Comparison of ENCODE assay signal across 30 cellular contexts in the genomic region with DNA sequence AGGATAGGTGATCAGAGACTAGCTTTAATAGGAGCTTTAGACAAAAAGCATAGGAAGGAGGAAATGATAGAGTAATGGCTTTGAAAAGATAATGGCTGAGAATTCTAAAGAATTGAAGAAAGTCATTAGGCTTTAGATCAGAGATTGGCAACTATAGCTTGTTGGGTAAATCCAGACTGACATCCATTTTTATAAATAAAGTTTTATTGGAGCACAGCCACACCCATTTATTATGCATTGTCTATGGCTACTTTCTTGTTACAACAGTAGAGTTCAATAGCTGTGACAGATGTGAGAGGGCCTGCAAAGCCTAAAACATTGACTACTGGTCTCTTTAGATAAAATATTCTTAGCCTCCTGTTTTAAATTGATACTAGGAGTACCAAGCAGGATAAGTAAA. TPM values are rescaled to one million over a fixed set of nuclear protein-coding genes. Genes with fewer than 3 reads are reported as not detected.
A peak's percentile ranks its signal among the peaks of the same experiment; 100 is the strongest.
DNase-seq lines count a peak whose midpoint lies in the region; ATAC-seq, FAIRE-seq and TF ChIP-seq lines count a peak whose summit lies in the region.
"Had no signal": no experiment of that assay in that cellular context is flagged by ENCODE, and none has a peak within 500 bp of the region (broad histone marks: within the 10 kb centered on the region; RNA-seq: fewer than 3 reads in every experiment).

No MANE protein-coding gene starts in this region.

- H3K79me2 ChIP-seq in GM12878 (ENCODE audit: control insufficient read depth, insufficient read depth, low read length), result no peaks in the 10 kb centered on the region; the same call in 1 of the 2 replicates

- no peak for TF ChIP-seq RAD21 in GM12878 (IDR thresholded peaks at IDR 0.05; ENCODE audit: insufficient read depth, low read depth, low read length)

- TF ChIP-seq CTCF in natural killer cell (IDR thresholded peaks at IDR 0.05), result no peak
- no peak for TF ChIP-seq CTCF in GM12878 (IDR thresholded peaks at IDR 0.05 in 2 of 3, conservative IDR thresholded peaks at IDR 0.05 in 1 of 3; ENCODE audit: control insufficient read depth in 2 of 3, extremely low read depth in 1 of 3, insufficient read depth in 1 of 3, low read depth in 3 of 3, low read length in 3 of 3)

- in situ Hi-C loops in GM12878 (cut with MboI), result no loop called here

- RAD21 ChIA-PET in GM12878 (lab: Charles Lee; ENCODE audit: unreplicated experiment), result interaction anchor here (0.9 to 1.9 kb wide), 4 partner anchors 10 to 44 kb away, joined by 3 to 6 read pairs (median 4); partner anchors contain the start of gene FYB1

- no peaks in the 10 kb centered on the region for H3K27me3 Mint-ChIP-seq in natural killer cell (ENCODE audit: low read depth in 2 of 2)
- H3K27me3 Mint-ChIP-seq in natural killer cell treated with Interleukin-12 subunit alpha and Interleukin-12 subunit beta and Interleukin-15 and Interleukin-18, amount 100 ng/mL, for 72 hours, result no peaks in the 10 kb centered on the region
- peaks cover 0 to 2% (median 0%) of the 10 kb centered on the region in 3 donors for H3K27me3 Mint-ChIP-seq in immature natural killer cell (ENCODE audit: low read depth in 3 of 3)
- H3K27me3 Mint-ChIP-seq: CD4-positive, alpha-beta memory T cell; CD4-positive, CD25-positive, alpha-beta regulatory T cell had no signal

- SMC1A ChIA-PET in GM12878 (lab: Charles Lee; ENCODE audit: uncharacterized antibody, unreplicated experiment), result interaction anchor here (0.8 to 6.4 kb wide), 9 partner anchors 10 to 108 kb away, joined by 3 to 31 read pairs (median 4); no protein-coding TSS in a partner anchor

- peak overlapping the region; percentile 8 for H3K4me3 Mint-ChIP-seq in natural killer cell
- no peak overlapping the region for H3K4me3 Mint-ChIP-seq in natural killer cell treated with Interleukin-12 subunit alpha and Interleukin-12 subunit beta and Interleukin-15 and Interleukin-18, amount 100 ng/mL, for 72 hours
- peak overlapping the region in 4 of 5 donors; percentile 2 to 67 (median 32) for H3K4me3 Mint-ChIP-seq in immature natural killer cell
- H3K4me3 Mint-ChIP-seq: CD14-positive monocyte; CD4-positive, alpha-beta memory T cell; CD4-positive, CD25-positive, alpha-beta regulatory T cell; CD8-positive, alpha-beta memory T cell had no signal

- no peak for ATAC-seq in natural killer cell
- no peak for ATAC-seq in natural killer cell treated with Interleukin-12 subunit alpha and Interleukin-12 subunit beta and Interleukin-15 and Interleukin-18, amount 100 ng/mL, for 72 hours
- ATAC-seq in GM12878, result no peak
- ATAC-seq in GM21526 (IDR thresholded peaks at IDR 0.05; ENCODE audit: low FRiP score, unreplicated experiment), result no peak

- BruUV-seq in GM12878 (replicated peaks; lab: Mats Ljungman, UMichigan), result no TSS peak

- no peaks in the 10 kb centered on the region for H3K9me3 Mint-ChIP-seq in natural killer cell
- H3K9me3 Mint-ChIP-seq in natural killer cell treated with Interleukin-12 subunit alpha and Interleukin-12 subunit beta and Interleukin-15 and Interleukin-18, amount 100 ng/mL, for 72 hours, result no peaks in the 10 kb centered on the region
- H3K9me3 Mint-ChIP-seq in immature natural killer cell, result no peaks in the 10 kb centered on the region
- H3K9me3 Mint-ChIP-seq: CD4-positive, alpha-beta memory T cell; CD8-positive, alpha-beta memory T cell had no signal

- no peak overlapping the region for H3K4me2 ChIP-seq in GM12878 (ENCODE audit: control insufficient read depth, insufficient read depth)
- H3K4me2 ChIP-seq: BLaER1 had no signal

- H3K4me1 Mint-ChIP-seq in natural killer cell (peaks cover 92 to 97% of the 10 kb centered on the region in 2 donors), immature natural killer cell (peaks cover 95 to 100% of the 10 kb centered on the region in 2 donors)
- H3K4me1 Mint-ChIP-seq in natural killer cell treated with Interleukin-12 subunit alpha and Interleukin-12 subunit beta and Interleukin-15 and Interleukin-18, amount 100 ng/mL, for 72 hours (ENCODE audit: low read depth in 2 of 2), result peaks cover 64 to 88% of the 10 kb centered on the region in 2 donors

- H3K36me3 ChIP-seq in GM12878 (ENCODE audit: control insufficient read depth in 2 of 2, insufficient read depth in 2 of 2, low read length in 1 of 2), result no peaks in the 10 kb centered on the region
- H3K36me3 ChIP-seq: BE2C, BLaER1 had no signal

- no peak overlapping the region for H3K9ac ChIP-seq in GM12878 (ENCODE audit: control insufficient read depth, insufficient read depth, low read length)
- H3K9ac ChIP-seq: BLaER1 had no signal

- H3K4me1 ChIP-seq in GM12878 (ENCODE audit: control insufficient read depth, insufficient read depth, low read length), result 0 out of 2 replicates have a peak, but pooled peaks cover 2% of the 10 kb centered on the region
- H3K4me1 ChIP-seq: BE2C, BLaER1 had no signal

- POLR2A ChIA-PET in GM12878 (lab: Charles Lee), result no interaction called here

- H3K27ac Mint-ChIP-seq in natural killer cell (peak overlapping the region; percentile 59 to 72), immature natural killer cell (peak overlapping the region; percentile 50 to 80 (median 66))
- peak overlapping the region in 1 of 2 donors; percentile 80 for H3K27ac Mint-ChIP-seq in natural killer cell treated with Interleukin-12 subunit alpha and Interleukin-12 subunit beta and Interleukin-15 and Interleukin-18, amount 100 ng/mL, for 72 hours
- H3K27ac Mint-ChIP-seq: CD4-positive, CD25-positive, alpha-beta regulatory T cell had no signal

- no peak for FAIRE-seq in GM12878 (lab: Jason Lieb, UNC)
- FAIRE-seq: GM12891, GM19239 had no signal

- no peaks in the 10 kb centered on the region for H3K27me3 ChIP-seq in GM12878 (replicated peaks in 1 of 2; ENCODE audit: control insufficient read depth in 2 of 2, insufficient read depth in 2 of 2, low read length in 1 of 2)
- H3K27me3 ChIP-seq: BE2C, BLaER1 had no signal

- no peak overlapping the region for H3K27ac ChIP-seq in GM12878 (ENCODE audit: control insufficient read depth, insufficient read depth)
- H3K27ac ChIP-seq: BLaER1 had no signal

- H3K4me3 ChIP-seq in GM12878, result no peak overlapping the region
- H3K4me3 ChIP-seq: BLaER1 had no signal

- CTCF ChIA-PET in GM12878 (lab: Yijun Ruan, JAX), result interaction anchor here (1.4 to 1.6 kb wide), 3 partner anchors 23 to 43 kb away, joined by 4 to 6 read pairs (median 6); no protein-coding TSS in a partner anchor

- intact Hi-C loops in natural killer cell (cut with micrococcal nuclease) (no loop called here), GM12878 (cut with micrococcal nuclease; ENCODE audit: unreplicated experiment) (no loop called here)

- H4K20me1 ChIP-seq in GM12878 (ENCODE audit: control insufficient read depth, insufficient read depth), result no peaks in the 10 kb centered on the region
- H4K20me1 ChIP-seq: BLaER1 had no signal

- no peak for TF ChIP-seq POLR2A in GM12878 (IDR thresholded peaks at IDR 0.05; ENCODE audit: low read depth, low read length)

- TF ChIP-seq EP300 in GM12878 (IDR thresholded peaks at IDR 0.05; ENCODE audit: borderline replicate concordance in 1 of 2, control insufficient read depth in 1 of 2, low read depth in 2 of 2, low read length in 2 of 2), result no peak

- H3K36me3 Mint-ChIP-seq in natural killer cell (no peaks in the 10 kb centered on the region), immature natural killer cell (peaks cover 0 to 8% (median 8%) of the 10 kb centered on the region in 3 donors)
- H3K36me3 Mint-ChIP-seq in natural killer cell treated with Interleukin-12 subunit alpha and Interleukin-12 subunit beta and Interleukin-15 and Interleukin-18, amount 100 ng/mL, for 72 hours, result no peaks in the 10 kb centered on the region
- H3K36me3 Mint-ChIP-seq: CD4-positive, alpha-beta memory T cell; CD4-positive, CD25-positive, alpha-beta regulatory T cell had no signal

- no peak for DNase-seq in natural killer cell
- no peak for DNase-seq in natural killer cell treated with Interleukin-12 subunit alpha and Interleukin-12 subunit beta and Interleukin-15 and Interleukin-18, amount 100 ng/mL, for 72 hours (ENCODE audit: low spot score)
- peak; percentile 35 for DNase-seq in OCI-M1 (lab: John Stamatoyannopoulos, UW)
- DNase-seq in GM12878 (ENCODE audit: low read depth, low spot score), result no peak
- no peak for DNase-seq in immature natural killer cell
- no peak for DNase-seq in activated CD4-positive, alpha-beta T cell treated with anti-CD3 and anti-CD28 coated beads, Interleukin-2, amount 50 U/mL, for 4 hours
- DNase-seq in superior temporal gyrus (ENCODE audit: extremely low spot score), result no peak
- DNase-seq: 8988T; ACHN; BE2C; C1 segment of cervical spinal cord; CD4-positive, alpha-beta memory T cell; CD4-positive, CD25-positive, alpha-beta regulatory T cell; CD8-positive, alpha-beta memory T cell; COR-L47; DMS 273 treated with DMSO at 0.1 percent for 48 hours; DMS153; DMS53; DMS79; DND-41; EL; GDM1 had no signal

- no peaks in the 10 kb centered on the region; the same call in 2 of the 3 replicates for H3K9me3 ChIP-seq in GM12878 (replicated peaks; ENCODE audit: control insufficient read depth, insufficient read depth, low read length)
- H3K9me3 ChIP-seq: BE2C, BLaER1 had no signal

- H2AFZ ChIP-seq in GM12878 (ENCODE audit: control insufficient read depth, low read depth, low read length), result no peak overlapping the region

TF ChIP-seq in GM12878, 131 proteins besides CTCF, POLR2A, EP300 and RAD21 (continues in another document):
- TF ChIP-seq JUND (IDR thresholded peaks at IDR 0.05; ENCODE audit: low read depth, low read length) (no peak), SPI1 (IDR thresholded peaks at IDR 0.05; ENCODE audit: borderline replicate concordance, insufficient read depth, low read depth, low read length) (no peak), ZNF622 (IDR thresholded peaks at IDR 0.05) (no peak)

RNA-seq across cellular contexts. Expression of gene FYB1, which starts 40.7 kb away (rescaled TPM):
- 100 to 1,000 TPM; 277 to 340 (median 295) TPM for total RNA-seq in natural killer cell
- total RNA-seq in natural killer cell treated with Interleukin-12 subunit alpha and Interleukin-12 subunit beta and Interleukin-15 and Interleukin-18, amount 100 ng/mL, for 72 hours, result 10 to 100 TPM; 71.9 to 72.8 TPM
- 43.4 and 50.7 TPM in 2 replicates for total RNA-seq in GM12878 (2013; cell fraction: nucleolus; rRNA removed)
- total RNA-seq in GM12878 (2014; rRNA removed), result 0.06 and 0.27 TPM in 2 replicates
- total RNA-seq in GM12878 (2014; rRNA removed; fragmentation: Illumina TruSeq; extraction: Trizol), result 0.40 and 0.55 TPM in 2 replicates
- 0.26 and 0.56 TPM in 2 replicates for total RNA-seq in GM12878 (2021)
- polyA plus RNA-seq in GM12878 (2011; ENCODE audit: low read depth), result 0.22 TPM
- 4.3 and 5.8 TPM in 2 replicates for polyA plus RNA-seq in GM12878 (2011; rRNA removed)
- polyA plus RNA-seq in GM12878 (2011; cell fraction: cytosol; rRNA removed), result 1.3 and 1.7 TPM in 2 replicates
- polyA plus RNA-seq in GM12878 (2011; cell fraction: nucleus; rRNA removed), result 2.9 and 3.2 TPM in 2 replicates
- polyA plus RNA-seq in GM12878 (2012), result 1.6 and 2.8 TPM in 2 replicates
- 0.10 and 0.18 TPM in 2 replicates for polyA plus RNA-seq in GM12878 (2014; fragmentation: Illumina TruSeq; extraction: Trizol)
- polyA plus RNA-seq in GM12878 (2014; fragmentation: Nextera tagmentation; extraction: Ambion mirVana), result under 1 TPM; 0.24 to 0.92 TPM
- 0.05 and 0.17 TPM in 2 replicates for polyA plus RNA-seq in GM12878 (2014; rRNA removed)
- polyA plus RNA-seq in GM12878 (2016; fragmentation: Nextera tagmentation; extraction: Ambion mirVana), result not detected
- polyA minus RNA-seq in GM12878 (2011; rRNA and poly(A)+ RNA removed), result 2.0 and 2.1 TPM in 2 replicates
- polyA minus RNA-seq in GM12878 (2011; cell fraction: cytosol; rRNA and poly(A)+ RNA removed), result 0.67 and 1.5 TPM in 2 replicates
- polyA minus RNA-seq in GM12878 (2011; cell fraction: nucleus; rRNA and poly(A)+ RNA removed), result 3.6 and 4.4 TPM in 2 replicates
- polyA plus RNA-seq in immature natural killer cell, result 100 to 1,000 TPM in 1 of 3 donors, 10 to 100 TPM in 2; 50.6 to 205 (median 80.2) TPM
- total RNA-seq: A673, Daoy, G401 had no signal
